In genomic region chr17:3529817-3530741, GRCh38 we compare ENCODE assay signal across 11 cellular contexts. TPM values are rescaled to one million over a fixed set of nuclear protein-coding genes. Genes with fewer than 3 reads are reported as not detected.
DNase-seq lines count a peak whose midpoint lies in the region; ATAC-seq and TF ChIP-seq lines count a peak whose summit lies in the region.
"Had no signal": no experiment of that assay in that cellular context is flagged by ENCODE, and none has a peak within 500 bp of the region (broad histone marks: within the 10 kb centered on the region; RNA-seq: fewer than 3 reads in every experiment).

No MANE protein-coding gene starts in this region.

- peaks cover 0 to 8% (median 0%) of the 10 kb centered on the region in 4 donors for H3K4me1 ChIP-seq in Peyer's patch

- H3K9me3 ChIP-seq in Peyer's patch, result no peaks in the 10 kb centered on the region

- ATAC-seq in HG03469 (IDR thresholded peaks at IDR 0.05; ENCODE audit: unreplicated experiment), result no peak
- ATAC-seq in HG03571 (IDR thresholded peaks at IDR 0.05; ENCODE audit: unreplicated experiment), result no peak

- peaks cover 6% of the 10 kb centered on the region for H3K4me1 Mint-ChIP-seq in progenitor cell of endocrine pancreas (ENCODE audit: low read depth)

- H3K27ac Mint-ChIP-seq in progenitor cell of endocrine pancreas, result peak overlapping the region; percentile 92

- H3K27me3 ChIP-seq in Peyer's patch, result no peaks in the 10 kb centered on the region
- H3K27me3 ChIP-seq: BLaER1 treated with 17β-estradiol and CSF1 and Interleukin-3, amounts not matched to agents 10 nM and 100 nM had no signal

- TF ChIP-seq POLR2A in Peyer's patch (IDR thresholded peaks at IDR 0.05), result no peak

- no peak for TF ChIP-seq CTCF in cardiac fibroblast (IDR thresholded peaks at IDR 0.05; ENCODE audit: low read depth, low read length)
- no peak for TF ChIP-seq CTCF in progenitor cell of endocrine pancreas (IDR thresholded peaks at IDR 0.05; ENCODE audit: unreplicated experiment)
- TF ChIP-seq CTCF in Peyer's patch (IDR thresholded peaks at IDR 0.05), result no peak

- H3K4me3 Mint-ChIP-seq in progenitor cell of endocrine pancreas (ENCODE audit: low read depth), result peak overlapping the region; percentile 14

- H3K27me3 Mint-ChIP-seq in progenitor cell of endocrine pancreas, result peaks cover 4% of the 10 kb centered on the region

- no peaks in the 10 kb centered on the region for H3K9me3 Mint-ChIP-seq in progenitor cell of endocrine pancreas (ENCODE audit: low read depth)

- H3K4me3 ChIP-seq in cardiac fibroblast (replicated peaks in 1 of 2; ENCODE audit: low read depth in 2 of 2, low read length in 2 of 2) (peak overlapping the region in 1 of 2 donors; percentile 29), Peyer's patch (no peak overlapping the region)
- H3K4me3 ChIP-seq: BLaER1 treated with 17β-estradiol and CSF1 and Interleukin-3, amounts not matched to agents 10 nM and 100 nM had no signal

- no peaks in the 10 kb centered on the region for H3K36me3 Mint-ChIP-seq in progenitor cell of endocrine pancreas (ENCODE audit: insufficient read depth)

- no peaks in the 10 kb centered on the region for H3K36me3 ChIP-seq in Peyer's patch
- H3K36me3 ChIP-seq: BLaER1 treated with 17β-estradiol and CSF1 and Interleukin-3, amounts not matched to agents 10 nM and 100 nM had no signal

- H3K27ac ChIP-seq in Peyer's patch, result peak overlapping the region in 1 of 4 donors; percentile 18
- H3K27ac ChIP-seq: BLaER1 treated with 17β-estradiol and CSF1 and Interleukin-3, amounts not matched to agents 10 nM and 100 nM had no signal

- peak; percentile 97 for DNase-seq in ELF-1 (ENCODE audit: low read depth, low spot score)
- DNase-seq in cardiac fibroblast (ENCODE audit: low read depth in 2 of 2), result peak; percentile 43 to 98
- DNase-seq in iPS-NIHi7 (ENCODE audit: extremely low spot score), result peak; percentile 81
- DNase-seq in progenitor cell of endocrine pancreas (ENCODE audit: low spot score, unreplicated experiment), result no peak
- DNase-seq in Peyer's patch, result no peak
- DNase-seq in NCI-H1436 (lab: John Stamatoyannopoulos, UW), result no peak
- DNase-seq: NCI-H526 treated with DMSO at 0.1 percent for 48 hours had no signal

RNA-seq across cellular contexts. Expression of gene TRPV3, which starts 27.5 kb away (rescaled TPM):
- total RNA-seq in progenitor cell of endocrine pancreas (1.6 and 2.7 TPM in 2 replicates), Peyer's patch (10 to 100 TPM in 3 of 4 donors, 1 to 10 TPM in 1; 5.0 to 39.1 (median 16.5) TPM)

RNA-seq across cellular contexts. Expression of gene ASPA, which starts 54.3 kb away (rescaled TPM):
- total RNA-seq in progenitor cell of endocrine pancreas, result not detected in 2 replicates
- total RNA-seq in Peyer's patch, result 10 to 100 TPM; 11.4 to 27.7 (median 17.0) TPM
- total RNA-seq: HT1080 had no signal

RNA-seq across cellular contexts. Expression of gene SPATA22, which starts 58.5 kb away (rescaled TPM):
- total RNA-seq in progenitor cell of endocrine pancreas (not detected in 2 replicates), Peyer's patch (not detected)
- total RNA-seq: HT1080 had no signal

Comparison
In these comparisons a context has a peak if more than half of its experiments do, and no peak if none do; other contexts are left out.
1. DNase-seq: peak in ELF-1 (single experiment), cardiac fibroblast (2 of 2) and iPS-NIHi7 (single experiment); none in progenitor cell of endocrine pancreas (single experiment), Peyer's patch (0 of 3) and NCI-H1436 (single experiment).
2. RNA of gene ASPA, which starts 54.3 kb away (total RNA-seq): 11.4 to 27.7 TPM in Peyer's patch; not detected in progenitor cell of endocrine pancreas; every median in the first group is over 10 times any median in the second.